ENCODE assay signal across 30 cellular contexts in genomic region chr4:174036111-174036510, GRCh38.
A peak's percentile ranks its signal among the peaks of the same experiment; 100 is the strongest.
DNase-seq lines count a peak whose midpoint lies in the region; ATAC-seq and TF ChIP-seq lines count a peak whose summit lies in the region.
"Had no signal": no experiment of that assay in that cellular context is flagged by ENCODE, and none has a peak within 500 bp of the region (broad histone marks: within the 10 kb centered on the region; RNA-seq: fewer than 3 reads in every experiment).

No MANE protein-coding gene starts in this region.

- no peaks in the 10 kb centered on the region for H3K36me3 ChIP-seq in IMR-90 (ENCODE audit: control insufficient read depth, insufficient read depth, low read length)
- H3K36me3 ChIP-seq: colonic mucosa, gastrocnemius medialis, upper lobe of right lung had no signal

- no peak overlapping the region for H2AK9ac ChIP-seq in IMR-90 (replicated peaks; ENCODE audit: low read depth, low read length, poor library complexity)

- no peak overlapping the region for H3K27ac ChIP-seq in IMR-90 (ENCODE audit: insufficient read depth, low read length)
- H3K27ac ChIP-seq: 22Rv1, colonic mucosa, gastrocnemius medialis, RWPE1, SK-N-MC, upper lobe of right lung, VCaP had no signal

- no peak overlapping the region for H3K23ac ChIP-seq in IMR-90 (ENCODE audit: low read depth, low read length)

- no TSS peak for BruUV-seq in IMR-90 (replicated peaks; lab: Mats Ljungman, UMichigan)

- POLR2A ChIA-PET in IMR-90 (lab: Charles Lee; ENCODE audit: unreplicated experiment), result no interaction called here

- no peaks in the 10 kb centered on the region for H3K27me3 ChIP-seq in IMR-90 (ENCODE audit: control insufficient read depth, insufficient read depth, low read length)
- H3K27me3 ChIP-seq: colonic mucosa, gastrocnemius medialis, upper lobe of right lung had no signal

- H3K14ac ChIP-seq in IMR-90 (replicated peaks; ENCODE audit: low read depth, low read length), result no peak overlapping the region

- no peak overlapping the region for H3K18ac ChIP-seq in IMR-90 (ENCODE audit: low read depth, low read length)

- no peaks in the 10 kb centered on the region for H3K4me1 ChIP-seq in IMR-90 (ENCODE audit: control insufficient read depth, insufficient read depth, low read length)
- H3K4me1 ChIP-seq: colonic mucosa, gastrocnemius medialis, upper lobe of right lung had no signal

- peak; percentile 37; the same call in 1 of the 2 replicates for ATAC-seq in IMR-90 (ENCODE audit: low read depth)
- ATAC-seq: activated T-cell treated with anti-CD3 and anti-CD28 coated beads, Interleukin-2, amount 50 U/mL, for 72 hours; effector memory CD8-positive, alpha-beta T cell; esophagus mucosa; gastrocnemius medialis; left ventricle myocardium superior; naive thymus-derived CD8-positive, alpha-beta T cell; upper lobe of right lung had no signal

- no peak overlapping the region for H4K5ac ChIP-seq in IMR-90 (ENCODE audit: low read depth, low read length)

- CTCF ChIA-PET in IMR-90 (lab: Yijun Ruan, JAX), result interaction anchor here (0.6 to 1.2 kb wide), 2 partner anchors 8 to 44 kb away, joined by 3 read pairs; no protein-coding TSS in a partner anchor

- H3K4me3 ChIP-seq in IMR-90 (ENCODE audit: insufficient read depth, low read depth, low read length), result no peak overlapping the region
- H3K4me3 ChIP-seq: colonic mucosa, gastrocnemius medialis, SK-N-MC, upper lobe of right lung had no signal

- no peak for TF ChIP-seq POLR2A in IMR-90 (IDR thresholded peaks at IDR 0.05; ENCODE audit: low read depth, low read length)

- no peak overlapping the region for H2AK5ac ChIP-seq in IMR-90 (ENCODE audit: low read depth, low read length)

- H3K9me3 ChIP-seq in IMR-90 (ENCODE audit: control insufficient read depth, insufficient read depth, low read length), result no peaks in the 10 kb centered on the region
- H3K9me3 ChIP-seq: colonic mucosa, gastrocnemius medialis, upper lobe of right lung had no signal

- H3K56ac ChIP-seq in IMR-90 (ENCODE audit: extremely low read depth, insufficient read depth, low read length), result no peak overlapping the region

- H4K20me1 ChIP-seq in IMR-90 (ENCODE audit: insufficient read depth, low read length), result no peaks in the 10 kb centered on the region

- no peaks in the 10 kb centered on the region for H3K79me1 ChIP-seq in IMR-90 (ENCODE audit: low read depth in 1 of 2, low read length in 2 of 2)

- no peak for TF ChIP-seq RAD21 in IMR-90 (IDR thresholded peaks at IDR 0.05; ENCODE audit: low read length)

- no peak overlapping the region for H2BK15ac ChIP-seq in IMR-90 (ENCODE audit: low read depth, low read length)

- intact Hi-C loops in IMR-90 (cut with micrococcal nuclease), result no loop called here

- DNase-seq in NCI-H2081 (lab: John Stamatoyannopoulos, UW) (peak; percentile 53 to 71), NCI-H2081 treated with DMSO at 0.1 percent for 48 hours (lab: John Stamatoyannopoulos, UW) (no peak), IMR-90 (no peak), NCI-H748 (lab: John Stamatoyannopoulos, UW; ENCODE audit: unreplicated experiment) (peak; percentile 90), iris pigment epithelial cell (ENCODE audit: low read depth) (peak; percentile 1), AML-193 (lab: John Stamatoyannopoulos, UW) (no peak), activated T-cell treated with anti-CD3 and anti-CD28 coated beads for 4 hours (no peak), germinal center (ENCODE audit: low spot score) (no peak)
- DNase-seq: activated CD4-positive, alpha-beta T cell treated with anti-CD3 and anti-CD28 coated beads, Interleukin-2, amount 10 ng/mL, durations not matched to agents 24 days and 14 days; activated naive CD4-positive, alpha-beta T cell treated with anti-CD3 and anti-CD28 coated beads for 36 hours; activated T-cell treated with anti-CD3 and anti-CD28 coated beads, Interleukin-2, amount 50 U/mL, for 72 hours; CD8-positive, alpha-beta memory T cell; colonic mucosa; DMS79 treated with DMSO at 0.1 percent for 48 hours; effector memory CD8-positive, alpha-beta T cell; gastrocnemius medialis; KBM-7; midbrain; naive thymus-derived CD8-positive, alpha-beta T cell; NCI-H2029 treated with DMSO at 0.1 percent for 48 hours; NCI-H524 treated with DMSO at 0.1 percent for 48 hours; small intestine; stimulated activated CD4-positive, alpha-beta T cell treated with anti-CD3 and anti-CD28 coated beads, Interleukin-2, amount 100 ng/mL, for 24 hours; upper lobe of right lung had no signal

- no peak overlapping the region for H2BK20ac ChIP-seq in IMR-90 (ENCODE audit: low read depth, low read length)

- H3K4ac ChIP-seq in IMR-90 (ENCODE audit: low read depth, low read length), result no peak overlapping the region

- no peak overlapping the region for H2AFZ ChIP-seq in IMR-90 (replicated peaks; ENCODE audit: low read length, poor library complexity)

- dilution Hi-C loops in IMR-90 (cut with HindIII; ENCODE audit: low sequenced_read_pairs, unreplicated experiment), result no loop called here

- no peak overlapping the region for H4K8ac ChIP-seq in IMR-90 (ENCODE audit: low read depth in 2 of 2, low read length in 2 of 2)

- H3K4me2 ChIP-seq in IMR-90 (ENCODE audit: low read depth, low read length), result no peak overlapping the region

- H3K9me1 ChIP-seq in IMR-90 (ENCODE audit: insufficient read depth, low read length), result no peaks in the 10 kb centered on the region

- no peak for TF ChIP-seq CTCF in IMR-90 (conservative IDR thresholded peaks at IDR 0.05; ENCODE audit: low read depth, low read length)

- no peak overlapping the region for H2BK5ac ChIP-seq in IMR-90 (ENCODE audit: low read depth, low read length, poor library complexity, severe bottlenecking)

- H4K91ac ChIP-seq in IMR-90 (ENCODE audit: insufficient read depth, low read depth, low read length), result no peak overlapping the region

- WGBS in IMR-90 (ENCODE audit: extremely low coverage in 2 of 2, insufficient read length in 1 of 2), 2 experiments, result no CpG with 5 or more reads among the region's 2 CpGs

- in situ Hi-C loops in IMR-90 (cut with MboI; ENCODE audit: low sequenced_read_pairs), result no loop called here

- no peak overlapping the region for H3K9ac ChIP-seq in IMR-90 (ENCODE audit: low read depth, low read length)

- H2BK120ac ChIP-seq in IMR-90 (ENCODE audit: low read depth, low read length), result no peak overlapping the region

TF ChIP-seq in IMR-90, 13 proteins besides CTCF, POLR2A, EP300 and RAD21:
- TF ChIP-seq MXI1 (IDR thresholded peaks at IDR 0.05; ENCODE audit: borderline replicate concordance, low read depth, low read length), result no peak
TF ChIP-seq in IMR-90: peak in this region for 0.

Comparison
In these comparisons a context has a peak if more than half of its experiments do, and no peak if none do; other contexts are left out.
1. DNase-seq: peak in NCI-H2081 (2 of 2), NCI-H748 (single experiment) and iris pigment epithelial cell (single experiment); none in NCI-H2081 treated with DMSO at 0.1 percent for 48 hours (single experiment), IMR-90 (single experiment), AML-193 (0 of 2), activated T-cell treated with anti-CD3 and anti-CD28 coated beads for 4 hours (single experiment) and germinal center (single experiment).